12 cellular contexts compared by ENCODE assay signal in the genomic region with DNA sequence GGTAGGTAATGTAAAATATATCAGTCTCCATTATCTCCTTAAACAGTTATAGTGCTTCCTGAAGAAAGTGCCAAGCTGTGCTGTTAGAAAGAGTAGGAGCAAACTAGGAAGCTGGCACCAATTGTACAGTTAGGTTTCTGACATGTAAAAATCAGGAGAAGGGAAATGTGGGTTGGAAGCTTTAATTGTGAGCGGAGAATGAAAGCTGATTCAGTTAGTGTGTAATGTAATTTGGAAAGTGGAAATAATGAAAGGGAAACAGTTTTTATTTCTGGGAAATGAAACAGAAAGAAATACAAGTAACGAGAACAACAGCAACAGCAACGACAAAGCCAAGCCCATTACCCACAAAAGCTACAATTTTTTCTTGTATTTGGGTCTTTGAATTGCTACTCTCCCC.
DNase-seq lines count a peak whose midpoint lies in the region; ATAC-seq and FAIRE-seq lines count a peak whose summit lies in the region.
"Had no signal": no experiment of that assay in that cellular context is flagged by ENCODE, and none has a peak within 500 bp of the region (broad histone marks: within the 10 kb centered on the region; RNA-seq: fewer than 3 reads in every experiment).

No MANE protein-coding gene starts in this region.

- H3K36me3 Mint-ChIP-seq in activated T-cell treated with anti-CD3 and anti-CD28 coated beads, Interleukin-2, amount 50 U/mL, for 24 hours (ENCODE audit: low read depth): no peaks in the 10 kb centered on the region
- no peaks in the 10 kb centered on the region for H3K36me3 Mint-ChIP-seq in dendritic cell treated with granulocyte-macrophage colony-stimulating factor and Interleukin-4, amounts not matched to agents 40 ng/mL and 50 ng/mL, for 4 days (ENCODE audit: low read depth)
- no peaks in the 10 kb centered on the region for H3K36me3 Mint-ChIP-seq in stimulated activated naive B cell treated with anti-CD40 and anti-IgM and Interleukin-4, amounts not matched to agents 10 μg/mL and 1 μg/mL and 100 μg/mL, for 72 hours

- ATAC-seq in stimulated activated naive B cell treated with anti-CD40 and anti-IgM and Interleukin-4, amounts not matched to agents 10 μg/mL and 1 μg/mL and 100 μg/mL, for 72 hours (replicated peaks): peak in 1 of 2 donors; percentile 17
- ATAC-seq: PC-3 had no signal

- H3K4me3 Mint-ChIP-seq in activated T-cell treated with anti-CD3 and anti-CD28 coated beads, Interleukin-2, amount 50 U/mL, for 24 hours: peak overlapping the region; percentile 35
- H3K4me3 Mint-ChIP-seq in dendritic cell treated with granulocyte-macrophage colony-stimulating factor and Interleukin-4, amounts not matched to agents 40 ng/mL and 50 ng/mL, for 4 days: peak overlapping the region; percentile 25
- H3K4me3 Mint-ChIP-seq in stimulated activated naive B cell treated with anti-CD40 and anti-IgM and Interleukin-4, amounts not matched to agents 10 μg/mL and 1 μg/mL and 100 μg/mL, for 72 hours: peak overlapping the region; percentile 75 to 76
- H3K4me3 Mint-ChIP-seq: neural crest cell had no signal

- no peak for DNase-seq in activated T-cell treated with anti-CD3 and anti-CD28 coated beads, Interleukin-2, amount 50 U/mL, for 24 hours
- DNase-seq in activated T-cell treated with anti-CD3 and anti-CD28 coated beads, Interleukin-2, amount 50 U/mL, for 1 hour: no peak
- peak; percentile 47 for DNase-seq in MV-4-11 (lab: John Stamatoyannopoulos, UW)
- DNase-seq in stimulated activated naive B cell treated with anti-CD40 and anti-IgM and Interleukin-4, amounts not matched to agents 10 μg/mL and 1 μg/mL and 100 μg/mL, for 72 hours: no peak
- no peak for DNase-seq in NCI-H226
- DNase-seq in RCC 7860 (ENCODE audit: low spot score): no peak
- DNase-seq in stimulated activated CD4-positive, alpha-beta T cell treated with anti-CD3 and anti-CD28 coated beads, Interleukin-2, amount 100 ng/mL, for 24 hours: no peak
- DNase-seq: NCI-H2081, PC-3 had no signal

- intact Hi-C loops in dendritic cell treated with granulocyte-macrophage colony-stimulating factor and Interleukin-4, amounts not matched to agents 40 ng/mL and 50 ng/mL, for 4 days (cut with micrococcal nuclease): loop anchor here (2.0 to 5.0 kb wide), 3 partner anchors 45 to 257 kb away; a partner anchor contains a TSS

- no peaks in the 10 kb centered on the region for H3K9me3 Mint-ChIP-seq in activated T-cell treated with anti-CD3 and anti-CD28 coated beads, Interleukin-2, amount 50 U/mL, for 24 hours
- no peaks in the 10 kb centered on the region for H3K9me3 Mint-ChIP-seq in dendritic cell treated with granulocyte-macrophage colony-stimulating factor and Interleukin-4, amounts not matched to agents 40 ng/mL and 50 ng/mL, for 4 days
- no peaks in the 10 kb centered on the region for H3K9me3 Mint-ChIP-seq in stimulated activated naive B cell treated with anti-CD40 and anti-IgM and Interleukin-4, amounts not matched to agents 10 μg/mL and 1 μg/mL and 100 μg/mL, for 72 hours
- H3K9me3 Mint-ChIP-seq: neural crest cell had no signal

- peaks cover 58% of the 10 kb centered on the region for H3K4me1 Mint-ChIP-seq in activated T-cell treated with anti-CD3 and anti-CD28 coated beads, Interleukin-2, amount 50 U/mL, for 24 hours (ENCODE audit: low read depth)
- peaks cover 68% of the 10 kb centered on the region for H3K4me1 Mint-ChIP-seq in dendritic cell treated with granulocyte-macrophage colony-stimulating factor and Interleukin-4, amounts not matched to agents 40 ng/mL and 50 ng/mL, for 4 days (ENCODE audit: low read depth)
- peaks cover 32 to 48% of the 10 kb centered on the region in 2 donors for H3K4me1 Mint-ChIP-seq in stimulated activated naive B cell treated with anti-CD40 and anti-IgM and Interleukin-4, amounts not matched to agents 10 μg/mL and 1 μg/mL and 100 μg/mL, for 72 hours
- H3K4me1 Mint-ChIP-seq: neural crest cell had no signal

- no peak for FAIRE-seq in RCC 7860 (lab: Jason Lieb, UNC)
- FAIRE-seq: H1 had no signal

- no peaks in the 10 kb centered on the region for H3K27me3 Mint-ChIP-seq in activated T-cell treated with anti-CD3 and anti-CD28 coated beads, Interleukin-2, amount 50 U/mL, for 24 hours
- H3K27me3 Mint-ChIP-seq in dendritic cell treated with granulocyte-macrophage colony-stimulating factor and Interleukin-4, amounts not matched to agents 40 ng/mL and 50 ng/mL, for 4 days: no peaks in the 10 kb centered on the region
- H3K27me3 Mint-ChIP-seq in stimulated activated naive B cell treated with anti-CD40 and anti-IgM and Interleukin-4, amounts not matched to agents 10 μg/mL and 1 μg/mL and 100 μg/mL, for 72 hours: no peaks in the 10 kb centered on the region

- peak overlapping the region; percentile 87 for H3K27ac Mint-ChIP-seq in activated T-cell treated with anti-CD3 and anti-CD28 coated beads, Interleukin-2, amount 50 U/mL, for 24 hours
- peak overlapping the region; percentile 72 for H3K27ac Mint-ChIP-seq in dendritic cell treated with granulocyte-macrophage colony-stimulating factor and Interleukin-4, amounts not matched to agents 40 ng/mL and 50 ng/mL, for 4 days
- peak overlapping the region; percentile 76 for H3K27ac Mint-ChIP-seq in stimulated activated naive B cell treated with anti-CD40 and anti-IgM and Interleukin-4, amounts not matched to agents 10 μg/mL and 1 μg/mL and 100 μg/mL, for 72 hours

Comparison
In these comparisons a context has a peak if more than half of its experiments do, and no peak if none do; other contexts are left out.
1. H3K4me3 Mint-ChIP-seq: peak in every context shown above with its lines; median percentile 76 in stimulated activated naive B cell treated with anti-CD40 and anti-IgM and Interleukin-4, amounts not matched to agents 10 μg/mL and 1 μg/mL and 100 μg/mL, for 72 hours; 35 in activated T-cell treated with anti-CD3 and anti-CD28 coated beads, Interleukin-2, amount 50 U/mL, for 24 hours; 25 in dendritic cell treated with granulocyte-macrophage colony-stimulating factor and Interleukin-4, amounts not matched to agents 40 ng/mL and 50 ng/mL, for 4 days.